In the genomic region with DNA sequence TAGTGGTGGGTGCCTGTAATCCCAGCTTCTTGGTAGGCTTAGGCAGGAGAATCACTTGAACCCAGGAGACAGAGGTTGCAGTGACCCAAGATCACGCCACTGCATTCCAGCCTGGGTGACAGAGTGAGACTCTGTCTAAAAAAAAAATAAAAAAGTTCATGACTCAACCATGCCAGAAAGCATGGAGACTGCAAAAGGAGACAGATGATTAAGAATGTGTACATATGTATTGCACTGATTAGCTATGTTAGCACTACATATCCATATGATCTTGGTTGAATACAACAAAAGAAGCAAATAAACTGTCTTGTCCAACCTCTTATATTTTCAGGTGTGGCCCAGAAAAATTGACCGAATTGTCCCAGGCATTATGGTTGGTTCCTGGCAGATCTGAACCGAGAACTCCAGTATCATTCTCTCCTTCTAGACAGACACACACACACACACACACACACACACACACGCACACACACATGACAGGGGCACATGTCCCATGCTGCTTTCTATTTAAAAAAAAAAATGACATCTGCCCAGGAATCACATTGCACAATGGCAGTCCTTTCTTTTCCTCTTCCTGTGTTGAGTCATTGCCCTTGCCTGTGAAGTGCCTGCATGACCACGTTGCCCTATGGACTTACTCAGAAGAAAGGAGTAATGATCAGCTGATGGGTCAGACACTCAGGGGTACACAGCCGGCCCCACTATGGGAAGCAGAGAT, we compare ENCODE assay signal across 1 cellular context.
TF ChIP-seq lines count a peak whose summit lies in the region.

No MANE protein-coding gene starts in this region.

TF ChIP-seq in HepG2, 621 proteins besides CTCF, POLR2A, EP300 and RAD21 (continued from another document and continues in another):
- TF ChIP-seq, protein P1, sequence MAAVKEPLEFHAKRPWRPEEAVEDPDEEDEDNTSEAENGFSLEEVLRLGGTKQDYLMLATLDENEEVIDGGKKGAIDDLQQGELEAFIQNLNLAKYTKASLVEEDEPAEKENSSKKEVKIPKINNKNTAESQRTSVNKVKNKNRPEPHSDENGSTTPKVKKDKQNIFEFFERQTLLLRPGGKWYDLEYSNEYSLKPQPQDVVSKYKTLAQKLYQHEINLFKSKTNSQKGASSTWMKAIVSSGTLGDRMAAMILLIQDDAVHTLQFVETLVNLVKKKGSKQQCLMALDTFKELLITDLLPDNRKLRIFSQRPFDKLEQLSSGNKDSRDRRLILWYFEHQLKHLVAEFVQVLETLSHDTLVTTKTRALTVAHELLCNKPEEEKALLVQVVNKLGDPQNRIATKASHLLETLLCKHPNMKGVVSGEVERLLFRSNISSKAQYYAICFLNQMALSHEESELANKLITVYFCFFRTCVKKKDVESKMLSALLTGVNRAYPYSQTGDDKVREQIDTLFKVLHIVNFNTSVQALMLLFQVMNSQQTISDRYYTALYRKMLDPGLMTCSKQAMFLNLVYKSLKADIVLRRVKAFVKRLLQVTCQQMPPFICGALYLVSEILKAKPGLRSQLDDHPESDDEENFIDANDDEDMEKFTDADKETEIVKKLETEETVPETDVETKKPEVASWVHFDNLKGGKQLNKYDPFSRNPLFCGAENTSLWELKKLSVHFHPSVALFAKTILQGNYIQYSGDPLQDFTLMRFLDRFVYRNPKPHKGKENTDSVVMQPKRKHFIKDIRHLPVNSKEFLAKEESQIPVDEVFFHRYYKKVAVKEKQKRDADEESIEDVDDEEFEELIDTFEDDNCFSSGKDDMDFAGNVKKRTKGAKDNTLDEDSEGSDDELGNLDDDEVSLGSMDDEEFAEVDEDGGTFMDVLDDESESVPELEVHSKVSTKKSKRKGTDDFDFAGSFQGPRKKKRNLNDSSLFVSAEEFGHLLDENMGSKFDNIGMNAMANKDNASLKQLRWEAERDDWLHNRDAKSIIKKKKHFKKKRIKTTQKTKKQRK (IDR thresholded peaks at IDR 0.05; ENCODE audit: low read length) = no peak
- TF ChIP-seq KDM1A (CRISPR knock-in tag; IDR thresholded peaks at IDR 0.05) (no peak), ZNF879 (CRISPR knock-in tag; IDR thresholded peaks at IDR 0.05) (no peak), NFKB2 (CRISPR knock-in tag; IDR thresholded peaks at IDR 0.05; ENCODE audit: borderline replicate concordance) (no peak), ATRX (CRISPR knock-in tag; IDR thresholded peaks at IDR 0.05; ENCODE audit: borderline replicate concordance) (no peak), ZNF264 (CRISPR knock-in tag; IDR thresholded peaks at IDR 0.05) (no peak), KAT2B (IDR thresholded peaks at IDR 0.05; ENCODE audit: borderline replicate concordance, low read depth, low read length) (no peak), FIP1L1 (IDR thresholded peaks at IDR 0.05; ENCODE audit: borderline replicate concordance, insufficient read depth, low read depth, low read length) (no peak), ZNF496 (CRISPR knock-in tag; IDR thresholded peaks at IDR 0.05; ENCODE audit: insufficient replicate concordance) (no peak), ZGPAT (CRISPR knock-in tag; IDR thresholded peaks at IDR 0.05) (0 out of 2 replicates have a peak, but pooled peaks have one; percentile 33), ZBTB7B (CRISPR knock-in tag; IDR thresholded peaks at IDR 0.05) (no peak), FOSL2 (CRISPR knock-in tag; IDR thresholded peaks at IDR 0.05) (peak; percentile 94), PTBP1 (IDR thresholded peaks at IDR 0.05; ENCODE audit: low read depth, low read length, poor library complexity, severe bottlenecking) (no peak), ATF1 (CRISPR knock-in tag; IDR thresholded peaks at IDR 0.05) (no peak), MTF1 (CRISPR knock-in tag; IDR thresholded peaks at IDR 0.05) (no peak), LCORL (IDR thresholded peaks at IDR 0.05) (no peak), LCORL (CRISPR knock-in tag; IDR thresholded peaks at IDR 0.05) (0 out of 2 replicates have a peak, but pooled peaks have one; percentile 37), ETV6 (CRISPR knock-in tag; conservative IDR thresholded peaks at IDR 0.05) (no peak), ETV5 (CRISPR knock-in tag; IDR thresholded peaks at IDR 0.05; ENCODE audit: borderline replicate concordance) (peak; percentile 77; the same call in 1 of the 2 replicates), ZNF501 (CRISPR knock-in tag; IDR thresholded peaks at IDR 0.05) (no peak), ZNF678 (CRISPR knock-in tag; IDR thresholded peaks at IDR 0.05) (no peak), ZFP82 (CRISPR knock-in tag; IDR thresholded peaks at IDR 0.05; ENCODE audit: borderline replicate concordance) (no peak), ZKSCAN1 (IDR thresholded peaks at IDR 0.05; ENCODE audit: low read length) (no peak), ZSCAN30 (CRISPR knock-in tag; IDR thresholded peaks at IDR 0.05) (no peak), BRF2 (CRISPR knock-in tag; IDR thresholded peaks at IDR 0.05) (no peak), FOXP4 (CRISPR knock-in tag; IDR thresholded peaks at IDR 0.05) (no peak), SIX1 (CRISPR knock-in tag; IDR thresholded peaks at IDR 0.05; ENCODE audit: borderline replicate concordance) (no peak), SOX6 (IDR thresholded peaks at IDR 0.05) (no peak), SOX6 (CRISPR knock-in tag; IDR thresholded peaks at IDR 0.05) (peak; percentile 83), SAP130 (CRISPR knock-in tag; IDR thresholded peaks at IDR 0.05; ENCODE audit: low read depth) (peak; percentile 64), ZNF331 (CRISPR knock-in tag; IDR thresholded peaks at IDR 0.05) (no peak), ZNF17 (CRISPR knock-in tag; IDR thresholded peaks at IDR 0.05) (no peak), RFXANK (CRISPR knock-in tag; IDR thresholded peaks at IDR 0.05) (no peak), DMAP1 (CRISPR knock-in tag; IDR thresholded peaks at IDR 0.05) (no peak), ZNF598 (CRISPR knock-in tag; IDR thresholded peaks at IDR 0.05; ENCODE audit: borderline replicate concordance) (no peak), ZMYM2 (CRISPR knock-in tag; IDR thresholded peaks at IDR 0.05) (no peak), ZNF746 (CRISPR knock-in tag; IDR thresholded peaks at IDR 0.05) (no peak), KDM6A (CRISPR knock-in tag; IDR thresholded peaks at IDR 0.05; ENCODE audit: low read depth) (no peak), SPEN (CRISPR knock-in tag; IDR thresholded peaks at IDR 0.05; ENCODE audit: low read depth) (no peak), ZSCAN29 (CRISPR knock-in tag; conservative IDR thresholded peaks at IDR 0.05) (no peak), ZNF720 (CRISPR knock-in tag; IDR thresholded peaks at IDR 0.05) (no peak), ZNF777 (CRISPR knock-in tag; IDR thresholded peaks at IDR 0.05) (no peak), SETDB1 (CRISPR knock-in tag; IDR thresholded peaks at IDR 0.05; ENCODE audit: borderline replicate concordance) (no peak)
- TF ChIP-seq, protein P2, sequence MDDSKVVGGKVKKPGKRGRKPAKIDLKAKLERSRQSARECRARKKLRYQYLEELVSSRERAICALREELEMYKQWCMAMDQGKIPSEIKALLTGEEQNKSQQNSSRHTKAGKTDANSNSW (CRISPR knock-in tag; IDR thresholded peaks at IDR 0.05; ENCODE audit: borderline replicate concordance) = no peak
- TF ChIP-seq, protein P3, sequence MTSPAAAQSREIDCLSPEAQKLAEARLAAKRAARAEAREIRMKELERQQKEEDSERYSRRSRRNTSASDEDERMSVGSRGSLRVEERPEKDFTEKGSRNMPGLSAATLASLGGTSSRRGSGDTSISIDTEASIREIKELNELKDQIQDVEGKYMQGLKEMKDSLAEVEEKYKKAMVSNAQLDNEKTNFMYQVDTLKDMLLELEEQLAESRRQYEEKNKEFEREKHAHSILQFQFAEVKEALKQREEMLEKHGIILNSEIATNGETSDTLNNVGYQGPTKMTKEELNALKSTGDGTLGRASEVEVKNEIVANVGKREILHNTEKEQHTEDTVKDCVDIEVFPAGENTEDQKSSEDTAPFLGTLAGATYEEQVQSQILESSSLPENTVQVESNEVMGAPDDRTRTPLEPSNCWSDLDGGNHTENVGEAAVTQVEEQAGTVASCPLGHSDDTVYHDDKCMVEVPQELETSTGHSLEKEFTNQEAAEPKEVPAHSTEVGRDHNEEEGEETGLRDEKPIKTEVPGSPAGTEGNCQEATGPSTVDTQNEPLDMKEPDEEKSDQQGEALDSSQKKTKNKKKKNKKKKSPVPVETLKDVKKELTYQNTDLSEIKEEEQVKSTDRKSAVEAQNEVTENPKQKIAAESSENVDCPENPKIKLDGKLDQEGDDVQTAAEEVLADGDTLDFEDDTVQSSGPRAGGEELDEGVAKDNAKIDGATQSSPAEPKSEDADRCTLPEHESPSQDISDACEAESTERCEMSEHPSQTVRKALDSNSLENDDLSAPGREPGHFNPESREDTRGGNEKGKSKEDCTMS (CRISPR knock-in tag; conservative IDR thresholded peaks at IDR 0.05) = no peak
- TF ChIP-seq, protein P4, sequence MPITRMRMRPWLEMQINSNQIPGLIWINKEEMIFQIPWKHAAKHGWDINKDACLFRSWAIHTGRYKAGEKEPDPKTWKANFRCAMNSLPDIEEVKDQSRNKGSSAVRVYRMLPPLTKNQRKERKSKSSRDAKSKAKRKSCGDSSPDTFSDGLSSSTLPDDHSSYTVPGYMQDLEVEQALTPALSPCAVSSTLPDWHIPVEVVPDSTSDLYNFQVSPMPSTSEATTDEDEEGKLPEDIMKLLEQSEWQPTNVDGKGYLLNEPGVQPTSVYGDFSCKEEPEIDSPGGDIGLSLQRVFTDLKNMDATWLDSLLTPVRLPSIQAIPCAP (CRISPR knock-in tag; IDR thresholded peaks at IDR 0.05; ENCODE audit: low read depth) = no peak
- TF ChIP-seq, protein P5, sequence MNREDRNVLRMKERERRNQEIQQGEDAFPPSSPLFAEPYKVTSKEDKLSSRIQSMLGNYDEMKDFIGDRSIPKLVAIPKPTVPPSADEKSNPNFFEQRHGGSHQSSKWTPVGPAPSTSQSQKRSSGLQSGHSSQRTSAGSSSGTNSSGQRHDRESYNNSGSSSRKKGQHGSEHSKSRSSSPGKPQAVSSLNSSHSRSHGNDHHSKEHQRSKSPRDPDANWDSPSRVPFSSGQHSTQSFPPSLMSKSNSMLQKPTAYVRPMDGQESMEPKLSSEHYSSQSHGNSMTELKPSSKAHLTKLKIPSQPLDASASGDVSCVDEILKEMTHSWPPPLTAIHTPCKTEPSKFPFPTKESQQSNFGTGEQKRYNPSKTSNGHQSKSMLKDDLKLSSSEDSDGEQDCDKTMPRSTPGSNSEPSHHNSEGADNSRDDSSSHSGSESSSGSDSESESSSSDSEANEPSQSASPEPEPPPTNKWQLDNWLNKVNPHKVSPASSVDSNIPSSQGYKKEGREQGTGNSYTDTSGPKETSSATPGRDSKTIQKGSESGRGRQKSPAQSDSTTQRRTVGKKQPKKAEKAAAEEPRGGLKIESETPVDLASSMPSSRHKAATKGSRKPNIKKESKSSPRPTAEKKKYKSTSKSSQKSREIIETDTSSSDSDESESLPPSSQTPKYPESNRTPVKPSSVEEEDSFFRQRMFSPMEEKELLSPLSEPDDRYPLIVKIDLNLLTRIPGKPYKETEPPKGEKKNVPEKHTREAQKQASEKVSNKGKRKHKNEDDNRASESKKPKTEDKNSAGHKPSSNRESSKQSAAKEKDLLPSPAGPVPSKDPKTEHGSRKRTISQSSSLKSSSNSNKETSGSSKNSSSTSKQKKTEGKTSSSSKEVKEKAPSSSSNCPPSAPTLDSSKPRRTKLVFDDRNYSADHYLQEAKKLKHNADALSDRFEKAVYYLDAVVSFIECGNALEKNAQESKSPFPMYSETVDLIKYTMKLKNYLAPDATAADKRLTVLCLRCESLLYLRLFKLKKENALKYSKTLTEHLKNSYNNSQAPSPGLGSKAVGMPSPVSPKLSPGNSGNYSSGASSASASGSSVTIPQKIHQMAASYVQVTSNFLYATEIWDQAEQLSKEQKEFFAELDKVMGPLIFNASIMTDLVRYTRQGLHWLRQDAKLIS (CRISPR knock-in tag; IDR thresholded peaks at IDR 0.05) = no peak
- TF ChIP-seq, protein P6, sequence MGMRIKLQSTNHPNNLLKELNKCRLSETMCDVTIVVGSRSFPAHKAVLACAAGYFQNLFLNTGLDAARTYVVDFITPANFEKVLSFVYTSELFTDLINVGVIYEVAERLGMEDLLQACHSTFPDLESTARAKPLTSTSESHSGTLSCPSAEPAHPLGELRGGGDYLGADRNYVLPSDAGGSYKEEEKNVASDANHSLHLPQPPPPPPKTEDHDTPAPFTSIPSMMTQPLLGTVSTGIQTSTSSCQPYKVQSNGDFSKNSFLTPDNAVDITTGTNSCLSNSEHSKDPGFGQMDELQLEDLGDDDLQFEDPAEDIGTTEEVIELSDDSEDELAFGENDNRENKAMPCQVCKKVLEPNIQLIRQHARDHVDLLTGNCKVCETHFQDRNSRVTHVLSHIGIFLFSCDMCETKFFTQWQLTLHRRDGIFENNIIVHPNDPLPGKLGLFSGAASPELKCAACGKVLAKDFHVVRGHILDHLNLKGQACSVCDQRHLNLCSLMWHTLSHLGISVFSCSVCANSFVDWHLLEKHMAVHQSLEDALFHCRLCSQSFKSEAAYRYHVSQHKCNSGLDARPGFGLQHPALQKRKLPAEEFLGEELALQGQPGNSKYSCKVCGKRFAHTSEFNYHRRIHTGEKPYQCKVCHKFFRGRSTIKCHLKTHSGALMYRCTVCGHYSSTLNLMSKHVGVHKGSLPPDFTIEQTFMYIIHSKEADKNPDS (CRISPR knock-in tag; IDR thresholded peaks at IDR 0.05) = 0 out of 2 replicates have a peak, but pooled peaks have one; percentile 28
